ENCODE assay signal across 16 cellular contexts in the genomic region with DNA sequence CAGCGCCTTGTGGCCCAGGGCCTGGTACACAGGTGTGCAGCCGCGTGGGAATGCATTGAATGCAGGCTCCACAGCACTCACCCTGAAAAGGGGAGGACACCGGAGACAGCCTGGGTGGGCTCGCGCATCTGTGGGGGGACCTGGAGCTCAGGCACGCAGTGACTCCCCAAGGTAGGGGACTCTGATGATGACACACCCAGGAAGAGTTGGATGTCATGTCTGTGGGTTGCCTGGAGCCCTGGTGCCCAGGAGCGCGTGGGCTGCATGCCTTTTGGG. TPM values are rescaled to one million over a fixed set of nuclear protein-coding genes. Genes with fewer than 3 reads are reported as not detected.
DNase-seq lines count a peak whose midpoint lies in the region; ATAC-seq and TF ChIP-seq lines count a peak whose summit lies in the region.
"Had no signal": no experiment of that assay in that cellular context is flagged by ENCODE, and none has a peak within 500 bp of the region (broad histone marks: within the 10 kb centered on the region; RNA-seq: fewer than 3 reads in every experiment).

No MANE protein-coding gene starts in this region.

- DNase-seq in activated naive CD8-positive, alpha-beta T cell treated with anti-CD3 and anti-CD28 coated beads, Interleukin-2, amount 10 ng/mL, durations not matched to agents 7 days and 5 days: peak; percentile 19
- no peak for DNase-seq in activated naive CD8-positive, alpha-beta T cell treated with anti-CD3 and anti-CD28 coated beads for 36 hours
- peak; percentile 26 for DNase-seq in RPMI8226
- DNase-seq in neuronal stem cell (ENCODE audit: low spot score): no peak
- DNase-seq in SHP77 treated with DMSO at 0.1 percent for 48 hours (lab: John Stamatoyannopoulos, UW): no peak
- DNase-seq in substantia nigra (lab: John Stamatoyannopoulos, UW): no peak
- no peak for DNase-seq in heart right ventricle
- no peak for DNase-seq in prostate gland (ENCODE audit: low spot score)
- DNase-seq: 8988T; Calu3; CD8-positive, alpha-beta T cell; DMS79 treated with DMSO at 0.1 percent for 48 hours; GOT3; H9 had no signal

- WGBS in neuronal stem cell (ENCODE audit: extremely low coverage in 2 of 2, insufficient read length in 2 of 2, insufficient replicate concordance in 1 of 2), 2 donors: no CpG with 5 or more reads among the region's 9 CpGs
- 94 to 98% methylated on average over 9 of the region's 9 CpGs for WGBS in heart right ventricle, 2 donors
- WGBS in prostate gland: 100% methylated on average over 5 of the region's 9 CpGs

- no peak overlapping the region for H3K27ac ChIP-seq in neuronal stem cell (replicated peaks; ENCODE audit: low read length)
- H3K27ac ChIP-seq in substantia nigra (ENCODE audit: low read depth, low read length, poor library complexity, severe bottlenecking): no peak overlapping the region
- H3K27ac ChIP-seq in heart right ventricle: no peak overlapping the region
- H3K27ac ChIP-seq in prostate gland: no peak overlapping the region

- no peak overlapping the region for H2BK12ac ChIP-seq in neuronal stem cell (ENCODE audit: low read length)

- TF ChIP-seq POLR2A in prostate gland (IDR thresholded peaks at IDR 0.05): no peak

- H3K4me1 ChIP-seq in neuronal stem cell (ENCODE audit: control insufficient read depth in 2 of 2, insufficient read depth in 1 of 2, low read depth in 1 of 2, low read length in 2 of 2) (peaks cover 0 to 7% of the 10 kb centered on the region in 2 donors), heart right ventricle (peaks cover 0 to under 1% (median 0%) of the 10 kb centered on the region in 9 donors), prostate gland (replicated peaks) (no peaks in the 10 kb centered on the region)

- H3K9ac ChIP-seq in neuronal stem cell (ENCODE audit: low read depth, low read length, poor library complexity): no peak overlapping the region

- peak overlapping the region; percentile 15 for H3K4ac ChIP-seq in neuronal stem cell (ENCODE audit: low read length)

- no peak overlapping the region for H2BK120ac ChIP-seq in neuronal stem cell (ENCODE audit: low read depth, low read length)

- H3K18ac ChIP-seq in neuronal stem cell (ENCODE audit: low read length): no peak overlapping the region

- peak overlapping the region; percentile 67 for H2BK5ac ChIP-seq in neuronal stem cell (ENCODE audit: low read length)

- H2AFZ ChIP-seq in neuronal stem cell (ENCODE audit: low read length): no peak overlapping the region

- no peak overlapping the region for H3K23ac ChIP-seq in neuronal stem cell (ENCODE audit: low read depth, low read length, poor library complexity)

- peaks cover 2% of the 10 kb centered on the region for H3K79me1 ChIP-seq in neuronal stem cell (ENCODE audit: low read depth, low read length)

- no peaks in the 10 kb centered on the region for H3K9me3 Mint-ChIP-seq in activated naive CD8-positive, alpha-beta T cell treated with anti-CD3 and anti-CD28 coated beads, Interleukin-2, amount 10 ng/mL, durations not matched to agents 7 days and 5 days
- H3K9me3 Mint-ChIP-seq in activated naive CD8-positive, alpha-beta T cell treated with anti-CD3 and anti-CD28 coated beads for 36 hours: no peaks in the 10 kb centered on the region
- H3K9me3 Mint-ChIP-seq: CD8-positive, alpha-beta T cell had no signal

- no peaks in the 10 kb centered on the region for H3K27me3 ChIP-seq in neuronal stem cell (ENCODE audit: control insufficient read depth in 3 of 3, insufficient read depth in 3 of 3, low read depth in 1 of 3, low read length in 3 of 3)
- H3K27me3 ChIP-seq in heart right ventricle: no peaks in the 10 kb centered on the region
- H3K27me3 ChIP-seq in prostate gland (replicated peaks; ENCODE audit: insufficient read depth): no peaks in the 10 kb centered on the region
- H3K27me3 ChIP-seq: BLaER1 treated with 17β-estradiol and CSF1 and Interleukin-3, amounts not matched to agents 10 nM and 100 nM had no signal

- H2AK5ac ChIP-seq in neuronal stem cell (ENCODE audit: low read depth, low read length): peak overlapping the region; percentile 98

- no peaks in the 10 kb centered on the region for H3K36me3 Mint-ChIP-seq in activated naive CD8-positive, alpha-beta T cell treated with anti-CD3 and anti-CD28 coated beads, Interleukin-2, amount 10 ng/mL, durations not matched to agents 7 days and 5 days
- H3K36me3 Mint-ChIP-seq in activated naive CD8-positive, alpha-beta T cell treated with anti-CD3 and anti-CD28 coated beads for 36 hours: no peaks in the 10 kb centered on the region

- no peak overlapping the region for H4K91ac ChIP-seq in neuronal stem cell (ENCODE audit: low read depth, low read length, poor library complexity)

- no peaks in the 10 kb centered on the region for H3K36me3 ChIP-seq in neuronal stem cell (replicated peaks in 1 of 2; ENCODE audit: control insufficient read depth in 2 of 2, insufficient read depth in 2 of 2, low read length in 2 of 2)
- peaks cover 0 to 93% (median 10%) of the 10 kb centered on the region in 9 donors for H3K36me3 ChIP-seq in heart right ventricle
- no peaks in the 10 kb centered on the region for H3K36me3 ChIP-seq in prostate gland

- no peak overlapping the region for H4K8ac ChIP-seq in neuronal stem cell (ENCODE audit: low read depth, low read length)

- H2BK15ac ChIP-seq in neuronal stem cell (ENCODE audit: low read length): no peak overlapping the region

- H3K4me2 ChIP-seq in neuronal stem cell (ENCODE audit: insufficient read depth, low read length, poor library complexity, severe bottlenecking): no peak overlapping the region
- H3K4me2 ChIP-seq: BLaER1 treated with 17β-estradiol and CSF1 and Interleukin-3, amounts not matched to agents 10 nM and 100 nM had no signal

- no peak overlapping the region for H3K4me3 Mint-ChIP-seq in activated naive CD8-positive, alpha-beta T cell treated with anti-CD3 and anti-CD28 coated beads, Interleukin-2, amount 10 ng/mL, durations not matched to agents 7 days and 5 days
- no peak overlapping the region for H3K4me3 Mint-ChIP-seq in activated naive CD8-positive, alpha-beta T cell treated with anti-CD3 and anti-CD28 coated beads for 36 hours
- H3K4me3 Mint-ChIP-seq: CD8-positive, alpha-beta T cell; H9 had no signal

- no peaks in the 10 kb centered on the region for H3K4me1 Mint-ChIP-seq in activated naive CD8-positive, alpha-beta T cell treated with anti-CD3 and anti-CD28 coated beads, Interleukin-2, amount 10 ng/mL, durations not matched to agents 7 days and 5 days
- peaks cover 1% of the 10 kb centered on the region for H3K4me1 Mint-ChIP-seq in activated naive CD8-positive, alpha-beta T cell treated with anti-CD3 and anti-CD28 coated beads for 36 hours

- intact Hi-C loops in heart right ventricle (cut with DNase I) (loop anchor here in 2 of 10 donors (5.0 to 10.0 kb wide), 2 partner anchors 60 to 62 kb away; no protein-coding TSS in a partner anchor), prostate gland (cut with DNase I) (no loop called here)

- POLR2A ChIA-PET in activated naive CD8-positive, alpha-beta T cell treated with anti-CD3 and anti-CD28 coated beads, Interleukin-2, amount 10 ng/mL, durations not matched to agents 7 days and 5 days (lab: Charles Lee): no interaction called here

- H3K9me3 ChIP-seq in neuronal stem cell (replicated peaks in 1 of 2; ENCODE audit: control insufficient read depth in 2 of 2, insufficient read depth in 1 of 2, low read depth in 1 of 2, low read length in 2 of 2): peaks cover 0 to 5% of the 10 kb centered on the region in 2 donors
- no peaks in the 10 kb centered on the region for H3K9me3 ChIP-seq in heart right ventricle
- no peaks in the 10 kb centered on the region for H3K9me3 ChIP-seq in prostate gland

- no peak overlapping the region for H3K27ac Mint-ChIP-seq in activated naive CD8-positive, alpha-beta T cell treated with anti-CD3 and anti-CD28 coated beads, Interleukin-2, amount 10 ng/mL, durations not matched to agents 7 days and 5 days
- no peak overlapping the region for H3K27ac Mint-ChIP-seq in activated naive CD8-positive, alpha-beta T cell treated with anti-CD3 and anti-CD28 coated beads for 36 hours
- H3K27ac Mint-ChIP-seq: CD8-positive, alpha-beta T cell; H9 had no signal

- TF ChIP-seq CTCF in heart right ventricle (IDR thresholded peaks at IDR 0.05): no peak
- TF ChIP-seq CTCF in prostate gland (IDR thresholded peaks at IDR 0.05): no peak

- no peaks in the 10 kb centered on the region for H3K27me3 Mint-ChIP-seq in activated naive CD8-positive, alpha-beta T cell treated with anti-CD3 and anti-CD28 coated beads, Interleukin-2, amount 10 ng/mL, durations not matched to agents 7 days and 5 days
- no peaks in the 10 kb centered on the region for H3K27me3 Mint-ChIP-seq in activated naive CD8-positive, alpha-beta T cell treated with anti-CD3 and anti-CD28 coated beads for 36 hours

- no peak for ATAC-seq in activated naive CD8-positive, alpha-beta T cell treated with anti-CD3 and anti-CD28 coated beads, Interleukin-2, amount 10 ng/mL, durations not matched to agents 7 days and 5 days (ENCODE audit: low read depth)
- ATAC-seq in heart right ventricle: no peak
- ATAC-seq: CD8-positive, alpha-beta T cell; GM12878 had no signal

- H3K4me3 ChIP-seq in neuronal stem cell (ENCODE audit: low read length in 2 of 2): no peak overlapping the region
- H3K4me3 ChIP-seq in heart right ventricle: no peak overlapping the region
- H3K4me3 ChIP-seq in prostate gland: no peak overlapping the region
- H3K4me3 ChIP-seq: BLaER1 treated with 17β-estradiol and CSF1 and Interleukin-3, amounts not matched to agents 10 nM and 100 nM; GM12878 had no signal

- peak overlapping the region; percentile 98 for H3K14ac ChIP-seq in neuronal stem cell (ENCODE audit: low read length)

RNA-seq across cellular contexts. Expression of a gene that starts 32.7 kb away (rescaled TPM):
- total RNA-seq in activated naive CD8-positive, alpha-beta T cell treated with anti-CD3 and anti-CD28 coated beads, Interleukin-2, amount 10 ng/mL, durations not matched to agents 7 days and 5 days: not detected
- total RNA-seq in activated naive CD8-positive, alpha-beta T cell treated with anti-CD3 and anti-CD28 coated beads for 36 hours: not detected
- polyA plus RNA-seq in neuronal stem cell (2013, experiment 1 of 2): 2.9 TPM
- polyA plus RNA-seq in neuronal stem cell (2013, experiment 2 of 2): 2.8 TPM
- 10 to 100 TPM; 20.2 to 82.5 (median 54.2) TPM for total RNA-seq in heart right ventricle
- 10 to 100 TPM; 51.8 to 56.7 TPM for polyA plus RNA-seq in heart right ventricle
- 10 to 100 TPM in 1 of 2 donors, 1 to 10 TPM in 1; 6.0 to 18.9 TPM for total RNA-seq in prostate gland
- total RNA-seq: Calu3; CD8-positive, alpha-beta T cell had no signal

RNA-seq across cellular contexts. Expression of a gene that starts 37.8 kb away (rescaled TPM):
- 10 to 100 TPM; 14.8 to 15.7 TPM for total RNA-seq in activated naive CD8-positive, alpha-beta T cell treated with anti-CD3 and anti-CD28 coated beads, Interleukin-2, amount 10 ng/mL, durations not matched to agents 7 days and 5 days
- 1 to 10 TPM; 7.8 to 8.8 TPM for total RNA-seq in activated naive CD8-positive, alpha-beta T cell treated with anti-CD3 and anti-CD28 coated beads for 36 hours
- 0.13 TPM for polyA plus RNA-seq in neuronal stem cell (2013, experiment 1 of 2)
- 0.08 TPM for polyA plus RNA-seq in neuronal stem cell (2013, experiment 2 of 2)
- total RNA-seq in heart right ventricle: 10 to 100 TPM in 7 of 10 donors, 1 to 10 TPM in 3; 7.4 to 22.8 (median 12.7) TPM
- 1 to 10 TPM; 7.9 to 8.0 TPM for polyA plus RNA-seq in heart right ventricle
- 10 to 100 TPM; 22.4 to 37.5 TPM for total RNA-seq in prostate gland

Comparison
In these comparisons a context has a peak if more than half of its experiments do, and no peak if none do; other contexts are left out.
1. DNase-seq: peak in activated naive CD8-positive, alpha-beta T cell treated with anti-CD3 and anti-CD28 coated beads, Interleukin-2, amount 10 ng/mL, durations not matched to agents 7 days and 5 days (single experiment) and RPMI8226 (single experiment); none in activated naive CD8-positive, alpha-beta T cell treated with anti-CD3 and anti-CD28 coated beads for 36 hours (single experiment), neuronal stem cell (single experiment), SHP77 treated with DMSO at 0.1 percent for 48 hours (single experiment), substantia nigra (0 of 49), heart right ventricle (0 of 2) and prostate gland (single experiment).
2. RNA of a gene that starts 32.7 kb away (total RNA-seq): 20.2 to 82.5 TPM in heart right ventricle and 6.0 to 18.9 TPM in prostate gland; not detected in activated naive CD8-positive, alpha-beta T cell treated with anti-CD3 and anti-CD28 coated beads for 36 hours and not detected in activated naive CD8-positive, alpha-beta T cell treated with anti-CD3 and anti-CD28 coated beads, Interleukin-2, amount 10 ng/mL, durations not matched to agents 7 days and 5 days; every median in the first group is over 4 times any median in the second.